ENCODE assay signal across 8 cellular contexts in genomic region chr14:104976198-104977007, GRCh38. TPM values are rescaled to one million over a fixed set of nuclear protein-coding genes. Genes with fewer than 3 reads are reported as not detected.
DNase-seq lines count a peak whose midpoint lies in the region; ATAC-seq and TF ChIP-seq lines count a peak whose summit lies in the region.

No MANE protein-coding gene starts in this region.

- H3K4me3 ChIP-seq in RWPE2 (ENCODE audit: severe bottlenecking) (peak overlapping the region; percentile 54), fibroblast of pulmonary artery (replicated peaks; ENCODE audit: low read depth, low read length) (no peak overlapping the region), suprapubic skin (peak overlapping the region; percentile 68)

- TF ChIP-seq EP300 in suprapubic skin (IDR thresholded peaks at IDR 0.05) = no peak

- H3K27me3 Mint-ChIP-seq in activated T-helper 17 cell treated with anti-CD3 and anti-CD28 coated beads, Interleukin-2, amount 50 U/mL, for 72 hours = peaks cover 13% of the 10 kb centered on the region

- no peaks in the 10 kb centered on the region for H3K9me3 ChIP-seq in RWPE2 (ENCODE audit: severe bottlenecking)
- no peaks in the 10 kb centered on the region for H3K9me3 ChIP-seq in suprapubic skin

- H3K27ac Mint-ChIP-seq in activated T-helper 17 cell treated with anti-CD3 and anti-CD28 coated beads, Interleukin-2, amount 50 U/mL, for 72 hours = no peak overlapping the region

- H3K4me1 ChIP-seq in RWPE2 (ENCODE audit: insufficient read depth, poor library complexity, severe bottlenecking) (peaks cover 40% of the 10 kb centered on the region), suprapubic skin (peaks cover 73% of the 10 kb centered on the region)

- peaks cover 5% of the 10 kb centered on the region for H3K4me1 Mint-ChIP-seq in activated T-helper 17 cell treated with anti-CD3 and anti-CD28 coated beads, Interleukin-2, amount 50 U/mL, for 72 hours

- H3K27ac ChIP-seq in RWPE2 (ENCODE audit: poor library complexity, severe bottlenecking) = peak overlapping the region; percentile 99
- H3K27ac ChIP-seq in suprapubic skin = no peak overlapping the region

- TF ChIP-seq CTCF in RWPE2 (IDR thresholded peaks at IDR 0.05; ENCODE audit: poor library complexity, severe bottlenecking) (peak; percentile 99), fibroblast of pulmonary artery (IDR thresholded peaks at IDR 0.05; ENCODE audit: low read length, missing control alignments) (peak; percentile 90), suprapubic skin (IDR thresholded peaks at IDR 0.05) (peak; percentile 81 to 95)

- H3K9me3 Mint-ChIP-seq in activated T-helper 17 cell treated with anti-CD3 and anti-CD28 coated beads, Interleukin-2, amount 50 U/mL, for 72 hours = no peaks in the 10 kb centered on the region

- no peaks in the 10 kb centered on the region for H3K36me3 ChIP-seq in RWPE2 (ENCODE audit: low read depth)
- H3K36me3 ChIP-seq in suprapubic skin = no peaks in the 10 kb centered on the region

- H3K36me3 Mint-ChIP-seq in activated T-helper 17 cell treated with anti-CD3 and anti-CD28 coated beads, Interleukin-2, amount 50 U/mL, for 72 hours (ENCODE audit: low read depth) = no peaks in the 10 kb centered on the region

- 16% methylated on average over 15 of the region's 21 CpGs for WGBS in suprapubic skin

- peak; percentile 90 for DNase-seq in ELR (ENCODE audit: low read depth)
- peak; percentile 93 for DNase-seq in HuH-7 (ENCODE audit: low spot score)
- peak; percentile 97 for DNase-seq in RWPE2 (ENCODE audit: low spot score)
- peak; percentile 84 for DNase-seq in fibroblast of pulmonary artery (ENCODE audit: low read depth)
- peak in 44 of 56 donors; percentile 14 to 77 (median 43) for DNase-seq in nucleus accumbens (lab: John Stamatoyannopoulos, UW)
- peak; percentile 92 for DNase-seq in suprapubic skin (ENCODE audit: low spot score in 2 of 2)

- peak overlapping the region; percentile 21 for H3K4me3 Mint-ChIP-seq in activated T-helper 17 cell treated with anti-CD3 and anti-CD28 coated beads, Interleukin-2, amount 50 U/mL, for 72 hours

- H3K27me3 ChIP-seq in RWPE2 (ENCODE audit: insufficient read depth, poor library complexity, severe bottlenecking) = no peaks in the 10 kb centered on the region
- no peaks in the 10 kb centered on the region for H3K27me3 ChIP-seq in suprapubic skin

- ATAC-seq in RWPE2 (ENCODE audit: low read depth) = peak; percentile 18
- ATAC-seq in activated T-helper 17 cell treated with anti-CD3 and anti-CD28 coated beads, Interleukin-2, amount 50 U/mL, for 72 hours (replicated peaks) = peak; percentile 85
- no peak for ATAC-seq in HG03460 (IDR thresholded peaks at IDR 0.05; ENCODE audit: unreplicated experiment)

- TF ChIP-seq POLR2A in suprapubic skin (IDR thresholded peaks at IDR 0.05) = no peak

RNA-seq across cellular contexts. Expression of gene AHNAK2, which starts 1.8 kb away (rescaled TPM):
- under 1 TPM; 0.05 to 0.06 TPM for total RNA-seq in activated T-helper 17 cell treated with anti-CD3 and anti-CD28 coated beads, Interleukin-2, amount 50 U/mL, for 72 hours
- total RNA-seq in suprapubic skin = 100 to 1,000 TPM; 829 to 975 (median 858) TPM

RNA-seq across cellular contexts. Expression of gene CLBA1, which starts 9.2 kb away (rescaled TPM):
- under 1 TPM; 0.54 to 0.85 TPM for total RNA-seq in activated T-helper 17 cell treated with anti-CD3 and anti-CD28 coated beads, Interleukin-2, amount 50 U/mL, for 72 hours
- 10 to 100 TPM in 2 of 4 donors, 1 to 10 TPM in 2; 6.3 to 10.9 (median 9.1) TPM for total RNA-seq in suprapubic skin

RNA-seq across cellular contexts. Expression of gene CDCA4, which starts 44.5 kb away (rescaled TPM):
- 10 to 100 TPM; 49.2 to 58.6 TPM for total RNA-seq in activated T-helper 17 cell treated with anti-CD3 and anti-CD28 coated beads, Interleukin-2, amount 50 U/mL, for 72 hours
- total RNA-seq in suprapubic skin = 10 to 100 TPM; 27.7 to 38.6 (median 35.8) TPM

RNA-seq across cellular contexts. Expression of gene PLD4, which starts 51.7 kb away (rescaled TPM):
- not detected for total RNA-seq in activated T-helper 17 cell treated with anti-CD3 and anti-CD28 coated beads, Interleukin-2, amount 50 U/mL, for 72 hours
- under 1 TPM in 1 of 4 donors, not detected in 3; 0.16 TPM for total RNA-seq in suprapubic skin

Comparison
In these comparisons a context has a peak if more than half of its experiments do, and no peak if none do; other contexts are left out.
1. DNase-seq: peak in every context shown above with its lines; median percentile 97 in RWPE2; 93 in HuH-7; 92 in suprapubic skin; 90 in ELR; 84 in fibroblast of pulmonary artery; 43 in nucleus accumbens.
2. RNA of gene AHNAK2, which starts 1.8 kb away (total RNA-seq): 829 to 975 TPM in suprapubic skin; 0.05 to 0.06 TPM in activated T-helper 17 cell treated with anti-CD3 and anti-CD28 coated beads, Interleukin-2, amount 50 U/mL, for 72 hours; every median in the first group is over 100 times any median in the second.
3. Peak in every context shown above with its lines, with median percentiles within 50 percentile points of each other: CTCF ChIP-seq.